8 cellular contexts compared by ENCODE assay signal in the genomic region with DNA sequence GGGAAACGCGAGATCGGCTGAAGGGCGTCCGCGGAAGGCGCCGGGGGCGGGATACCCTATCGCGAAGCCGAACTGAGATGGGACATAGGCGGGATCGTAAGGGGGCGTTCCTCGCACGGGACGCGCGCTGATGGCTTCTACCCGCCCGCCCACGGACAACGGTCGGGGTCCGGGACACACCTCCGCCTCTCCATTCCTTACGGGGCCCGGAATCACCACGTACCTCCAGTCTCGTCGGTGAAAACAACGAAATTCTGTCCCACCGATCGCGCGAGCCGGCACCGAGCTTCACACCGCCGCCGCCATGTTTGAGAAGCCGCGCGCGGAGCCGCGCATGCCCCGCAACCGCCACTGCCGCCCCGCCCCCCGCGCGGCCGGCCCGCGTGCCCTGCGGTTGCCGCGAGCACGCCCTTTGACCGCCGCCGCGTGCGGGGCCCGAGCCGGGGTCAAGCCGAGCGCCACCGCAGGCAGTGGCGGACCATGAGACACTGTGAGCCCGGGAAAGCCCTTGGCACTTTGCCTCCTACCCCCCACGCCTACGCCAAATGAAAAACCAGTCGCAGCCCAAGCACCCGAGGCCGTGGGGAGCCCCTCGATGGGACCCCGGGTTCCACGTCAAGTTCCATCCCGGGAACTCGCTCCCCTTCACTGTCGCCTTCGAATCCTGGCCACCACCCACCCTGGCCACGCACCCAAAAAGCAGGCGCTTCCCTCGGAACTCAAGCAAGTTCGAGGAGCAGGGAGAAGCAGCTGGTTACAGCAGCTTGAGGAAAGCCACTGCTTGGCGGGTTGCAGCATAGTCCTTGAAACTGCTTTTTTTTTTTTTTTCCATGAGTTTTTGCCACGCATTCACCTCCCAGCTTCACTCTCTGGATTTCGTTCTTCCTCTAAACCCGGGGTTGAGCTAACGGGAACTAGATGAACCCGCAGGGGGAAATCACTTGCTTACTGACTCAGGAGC. TPM values are rescaled to one million over a fixed set of nuclear protein-coding genes. Genes with fewer than 3 reads are reported as not detected.
A peak's percentile ranks its signal among the peaks of the same experiment; 100 is the strongest.
DNase-seq lines count a peak whose midpoint lies in the region; ATAC-seq and TF ChIP-seq lines count a peak whose summit lies in the region.

A gene (minus strand): TSS at position 320 of the 961 bp plus-strand sequence. CDS start 20,617 bp downstream, outside the sequence.

- POLR2A ChIA-PET in Caco-2 (lab: Charles Lee) = interaction anchor here (0.6 to 0.8 kb wide), 2 partner anchors 26 to 990 kb away, joined by 3 read pairs; no protein-coding TSS in a partner anchor

- H3K4me1 ChIP-seq in Caco-2 (no peaks in the 10 kb centered on the region), KMS-11 (ENCODE audit: low read depth, poor library complexity, severe bottlenecking) (peaks cover 22% of the 10 kb centered on the region), colonic mucosa (no peaks in the 10 kb centered on the region), left lung (no peaks in the 10 kb centered on the region)

- no peaks in the 10 kb centered on the region for H3K27me3 ChIP-seq in Caco-2 (replicated peaks; ENCODE audit: control insufficient read depth, insufficient read depth, low read length)
- no peaks in the 10 kb centered on the region for H3K27me3 ChIP-seq in KMS-11 (ENCODE audit: insufficient read depth, low read depth)
- H3K27me3 ChIP-seq in colonic mucosa = peaks cover 5% of the 10 kb centered on the region
- H3K27me3 ChIP-seq in left lung = peaks cover 0 to 14% of the 10 kb centered on the region in 2 donors

- peaks cover 37% of the 10 kb centered on the region for H3K79me2 ChIP-seq in KMS-11 (ENCODE audit: insufficient read depth, low read depth)

- H3K4me3 ChIP-seq in Caco-2 (ENCODE audit: low read depth, low read length) = peak within 1 kb of the TSS; percentile 82
- no peak within 1 kb of the TSS for H3K4me3 ChIP-seq in KMS-11 (IDR thresholded peaks at IDR 0.05; ENCODE audit: insufficient read depth, low read depth, low read length)
- peak within 1 kb of the TSS; percentile 45 for H3K4me3 ChIP-seq in colonic mucosa
- H3K4me3 ChIP-seq in left lung = peak within 1 kb of the TSS; percentile 34 to 55

- no peaks in the 10 kb centered on the region for H3K9me3 Mint-ChIP-seq in Caco-2 (ENCODE audit: unreplicated experiment)

- BruUV-seq in Caco-2 (replicated peaks; lab: Mats Ljungman, UMichigan) = no TSS peak

- H3K36me3 Mint-ChIP-seq in Caco-2 (ENCODE audit: insufficient read depth, unreplicated experiment) = no peaks in the 10 kb centered on the region

- intact Hi-C loops in Caco-2 (cut with micrococcal nuclease; ENCODE audit: unreplicated experiment) (no loop called here), colonic mucosa (cut with DNase I) (no loop called here), left lung (cut with DNase I) (no loop called here)

- H3K4me3 Mint-ChIP-seq in Caco-2 (ENCODE audit: unreplicated experiment) = peak within 1 kb of the TSS; percentile 76

- peak; percentile 89 for ATAC-seq in left lung

- H3K27ac Mint-ChIP-seq in Caco-2 (ENCODE audit: unreplicated experiment) = peak within 1 kb of the TSS; percentile 76

- peak within 1 kb of the TSS; percentile 86 for H2AFZ ChIP-seq in KMS-11 (ENCODE audit: low read depth)

- no peaks in the 10 kb centered on the region for H4K20me1 ChIP-seq in KMS-11 (ENCODE audit: insufficient read depth)

- H3K36me3 ChIP-seq in Caco-2 (ENCODE audit: control insufficient read depth, insufficient read depth, low read length) = no peaks in the 10 kb centered on the region
- no peaks in the 10 kb centered on the region for H3K36me3 ChIP-seq in KMS-11 (ENCODE audit: insufficient read depth)
- no peaks in the 10 kb centered on the region for H3K36me3 ChIP-seq in colonic mucosa
- no peaks in the 10 kb centered on the region for H3K36me3 ChIP-seq in left lung

- H3K9ac ChIP-seq in KMS-11 (peak within 1 kb of the TSS; percentile 87), colonic mucosa (ENCODE audit: low read depth in 2 of 2, low read length in 2 of 2) (peak within 1 kb of the TSS in 1 of 2 donors; percentile 66)

- H3K27ac ChIP-seq in KMS-11 = peak within 1 kb of the TSS; percentile 76
- H3K27ac ChIP-seq in colonic mucosa = no peak within 1 kb of the TSS
- no peak within 1 kb of the TSS for H3K27ac ChIP-seq in left lung

- no peak for TF ChIP-seq CTCF in Caco-2 (IDR thresholded peaks at IDR 0.05; ENCODE audit: insufficient read depth in 1 of 2, low read depth in 1 of 2, low read length in 1 of 2, severe bottlenecking in 1 of 2, unreplicated experiment in 1 of 2)
- no peak for TF ChIP-seq CTCF in KMS-11 (conservative IDR thresholded peaks at IDR 0.05; ENCODE audit: low read depth, low read length)
- no peak for TF ChIP-seq CTCF in colonic mucosa (IDR thresholded peaks at IDR 0.05)
- TF ChIP-seq CTCF in left lung (IDR thresholded peaks at IDR 0.05) = no peak

- H3K27me3 Mint-ChIP-seq in Caco-2 (ENCODE audit: insufficient read depth, unreplicated experiment) = no peaks in the 10 kb centered on the region

- CTCF ChIA-PET in Caco-2 (lab: Charles Lee) = no interaction called here

- H3K4me2 ChIP-seq in KMS-11 = peak within 1 kb of the TSS; percentile 46

- H3K4me1 Mint-ChIP-seq in Caco-2 (ENCODE audit: low read depth, unreplicated experiment) = peaks cover 9% of the 10 kb centered on the region

- DNase-seq in Caco-2 (peak; percentile 50 to 74), colonic mucosa (peak; percentile 45), left lung (peak; percentile 37 to 85), putamen (ENCODE audit: low spot score) (no peak), NCI-H1436 treated with DMSO at 0.1 percent for 48 hours (lab: John Stamatoyannopoulos, UW) (no peak)
- DNase-seq in activated CD4-positive, alpha-beta T cell treated with anti-CD3 and anti-CD28 coated beads for 1 hour = peak; percentile 8
- peak; percentile 19 to 48 for DNase-seq in stimulated activated CD4-positive, alpha-beta T cell treated with anti-CD3 and anti-CD28 coated beads, Interleukin-4, amount 100 ng/mL, for 4 hours

- no peaks in the 10 kb centered on the region for H3K9me3 ChIP-seq in Caco-2
- H3K9me3 ChIP-seq in colonic mucosa = no peaks in the 10 kb centered on the region
- H3K9me3 ChIP-seq in left lung = no peaks in the 10 kb centered on the region

RNA-seq across cellular contexts. Expression of the gene that starts here (rescaled TPM):
- total RNA-seq in Caco-2 (2022) (13.1 and 13.8 TPM in 2 replicates), colonic mucosa (1 to 10 TPM; 1.2 to 2.5 TPM), left lung (1 to 10 TPM in 1 of 2 donors, under 1 TPM in 1; 0.97 to 1.7 TPM)

Comparison
In these comparisons a context has a peak if more than half of its experiments do, and no peak if none do; other contexts are left out.
1. DNase-seq: peak in Caco-2 (2 of 2), activated CD4-positive, alpha-beta T cell treated with anti-CD3 and anti-CD28 coated beads for 1 hour (single experiment), colonic mucosa (single experiment), left lung (2 of 2) and stimulated activated CD4-positive, alpha-beta T cell treated with anti-CD3 and anti-CD28 coated beads, Interleukin-4, amount 100 ng/mL, for 4 hours (2 of 2); none in putamen (single experiment) and NCI-H1436 treated with DMSO at 0.1 percent for 48 hours (single experiment).